In the genomic region with DNA sequence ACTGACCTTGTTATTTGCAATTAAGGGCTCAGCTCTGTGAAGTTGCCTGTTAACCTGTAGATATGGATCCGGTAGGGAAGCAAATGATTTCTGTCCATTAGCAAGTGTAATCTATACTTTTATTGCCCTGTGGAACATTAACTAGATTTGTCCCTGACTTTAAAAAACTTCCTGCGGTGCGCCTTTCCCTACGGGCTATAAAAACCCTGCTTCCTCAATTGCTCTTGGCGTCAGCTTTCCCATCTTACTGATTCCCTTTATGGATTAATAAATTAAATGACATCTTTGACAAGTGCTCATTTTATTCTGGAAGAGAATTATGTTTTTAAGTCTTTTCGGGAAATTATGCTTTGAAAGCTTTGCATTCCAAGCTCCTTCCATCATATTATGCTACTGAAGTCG, we compare ENCODE assay signal across 21 cellular contexts. TPM values are rescaled to one million over a fixed set of nuclear protein-coding genes. Genes with fewer than 3 reads are reported as not detected.
"Had no signal": no experiment of that assay in that cellular context is flagged by ENCODE, and none has a peak within 500 bp of the region (broad histone marks: within the 10 kb centered on the region; RNA-seq: fewer than 3 reads in every experiment).

No MANE protein-coding gene starts in this region.

- H3K4me3 ChIP-seq: heart right ventricle, right atrium auricular region, skin epidermis, tibial nerve, vagina had no signal

- H3K9me3 ChIP-seq: heart right ventricle, right atrium auricular region, tibial nerve, vagina had no signal

- H3K27me3 ChIP-seq: right atrium auricular region, vagina had no signal

- H3K36me3 ChIP-seq: heart right ventricle, right atrium auricular region, tibial nerve, vagina had no signal

- ATAC-seq: activated CD4-positive, alpha-beta T cell treated with anti-CD3 and anti-CD28 coated beads for 36 hours; activated T-cell treated with anti-CD3 and anti-CD28 coated beads, Interleukin-2, amount 50 U/mL, for 4 hours; effector memory CD8-positive, alpha-beta T cell; heart right ventricle; left cardiac atrium; naive thymus-derived CD8-positive, alpha-beta T cell; T-helper 17 cell had no signal

- H3K4me1 ChIP-seq: vagina had no signal

- DNase-seq: activated CD4-positive, alpha-beta memory T cell treated with anti-CD3 and anti-CD28 coated beads for 36 hours; activated CD4-positive, alpha-beta T cell treated with anti-CD3 and anti-CD28 coated beads for 36 hours; activated effector memory CD4-positive, alpha-beta T cell treated with anti-CD3 and anti-CD28 coated beads, Interleukin-2, amount 50 U/mL, for 16 hours; activated naive CD8-positive, alpha-beta T cell treated with anti-CD3 and anti-CD28 coated beads for 36 hours; activated T-cell treated with anti-CD3 and anti-CD28 coated beads, Interleukin-2, amount 50 U/mL, for 4 hours; effector memory CD8-positive, alpha-beta T cell; foreskin melanocyte; heart right ventricle; left cardiac atrium; naive thymus-derived CD8-positive, alpha-beta T cell; nucleus accumbens; stimulated activated CD4-positive, alpha-beta T cell treated with anti-CD3 and anti-CD28 coated beads, Interleukin-4, amount 100 ng/mL, for 4 hours; stimulated activated CD8-positive, alpha-beta memory T cell treated with anti-CD3 and anti-CD28 coated beads, Interleukin-4, amount 100 ng/mL, for 48 hours; stimulated activated naive CD4-positive, alpha-beta T cell treated with Interleukin-2 at 50 U/mL for 16 hours; substantia nigra; T-helper 17 cell had no signal

- H3K27ac ChIP-seq: heart right ventricle, right atrium auricular region, skin epidermis, tibial nerve, vagina had no signal

RNA-seq across cellular contexts. Expression of a gene that starts 18.3 kb away (rescaled TPM):
- total RNA-seq: lung microvascular endothelial cell had no signal
